20 cellular contexts compared by ENCODE assay signal in genomic region chr1:160841079-160841478, GRCh38. TPM values are rescaled to one million over a fixed set of nuclear protein-coding genes. Genes with fewer than 3 reads are reported as not detected.
DNase-seq lines count a peak whose midpoint lies in the region; ATAC-seq, FAIRE-seq and TF ChIP-seq lines count a peak whose summit lies in the region.
"Had no signal": no experiment of that assay in that cellular context is flagged by ENCODE, and none has a peak within 500 bp of the region (broad histone marks: within the 10 kb centered on the region; RNA-seq: fewer than 3 reads in every experiment).

No MANE protein-coding gene starts in this region.

- CTCF ChIA-PET in HepG2 (lab: Yijun Ruan, JAX; ENCODE audit: low intra/inter-chr PET ratio, low total read pairs): no interaction called here
- CTCF ChIA-PET in K562 (lab: Yijun Ruan, JAX; ENCODE audit: low intra/inter-chr PET ratio): no interaction called here

- H3K9ac ChIP-seq in HepG2 (ENCODE audit: insufficient read depth, low read depth, low read length) (no peak overlapping the region), K562 (ENCODE audit: insufficient read depth in 1 of 2, low read depth in 2 of 2, low read length in 2 of 2) (no peak overlapping the region)
- no peak overlapping the region for H3K9ac ChIP-seq in BLaER1 treated with 17β-estradiol and CSF1 and Interleukin-3, amounts not matched to agents 10 nM and 100 nM

- TF ChIP-seq POLR2A in HepG2 (IDR thresholded peaks at IDR 0.05; ENCODE audit: insufficient read depth in 1 of 2, low read depth in 2 of 2, low read length in 2 of 2) (no peak), right lobe of liver (IDR thresholded peaks at IDR 0.05) (no peak), K562 (conservative IDR thresholded peaks at IDR 0.05) (no peak)

- H3K27ac ChIP-seq in HepG2 (ENCODE audit: extremely low read length, insufficient read depth, low read length): no peak overlapping the region
- no peak overlapping the region for H3K27ac ChIP-seq in right lobe of liver
- no peak overlapping the region for H3K27ac ChIP-seq in BLaER1 treated with 17β-estradiol and CSF1 and Interleukin-3, amounts not matched to agents 10 nM and 100 nM
- H3K27ac ChIP-seq in K562 (ENCODE audit: extremely low read depth, low read depth, low read length): no peak overlapping the region

- TF ChIP-seq CTCF in HepG2 (CRISPR knock-in tag; IDR thresholded peaks at IDR 0.05) (no peak), right lobe of liver (IDR thresholded peaks at IDR 0.05) (no peak), K562 (IDR thresholded peaks at IDR 0.05 in 2 of 3, conservative IDR thresholded peaks at IDR 0.05 in 1 of 3; ENCODE audit: insufficient read depth in 2 of 3, low read depth in 1 of 3, low read length in 3 of 3) (no peak)

- ATAC-seq in HepG2 (no peak), right lobe of liver (no peak), K562 (no peak)
- no peak for ATAC-seq in stimulated activated naive B cell treated with anti-CD40 and anti-IgM and Interleukin-4, amounts not matched to agents 10 μg/mL and 1 μg/mL and 100 μg/mL, for 72 hours (replicated peaks)
- ATAC-seq: CD8-positive, alpha-beta T cell; GM12878 had no signal

- H3K4me1 ChIP-seq in HepG2 (ENCODE audit: insufficient read depth, low read length) (no peaks in the 10 kb centered on the region), right lobe of liver (no peaks in the 10 kb centered on the region), K562 (replicated peaks in 1 of 2; ENCODE audit: control insufficient read depth in 2 of 2, insufficient read depth in 2 of 2, low read length in 2 of 2) (peaks cover 4 to 6% of the 10 kb centered on the region in 2 experiments; a peak in 2 of 5 replicates)
- H3K4me1 ChIP-seq in BLaER1 treated with 17β-estradiol and CSF1 and Interleukin-3, amounts not matched to agents 10 nM and 100 nM: peaks cover 45 to 90% (median 80%) of the 10 kb centered on the region in 10 experiments

- H3K9me1 ChIP-seq in K562 (ENCODE audit: control insufficient read depth, insufficient read depth, low read length): no peaks in the 10 kb centered on the region

- WGBS in HepG2 (ENCODE audit: low lambda C conversion rate): 49% methylated on average over 4 of the region's 4 CpGs
- WGBS in right lobe of liver (ENCODE audit: insufficient coverage, low coverage, low lambda C conversion rate, missing lambda C conversion rate): 83% methylated on average over 1 of the region's 4 CpGs
- 0% methylated on average over 4 of the region's 4 CpGs for WGBS in K562 (ENCODE audit: insufficient coverage, low coverage, missing lambda C conversion rate)

- H3K27ac Mint-ChIP-seq in stimulated activated naive B cell treated with anti-CD40 and anti-IgM and Interleukin-4, amounts not matched to agents 10 μg/mL and 1 μg/mL and 100 μg/mL, for 72 hours: peak overlapping the region; percentile 20
- H3K27ac Mint-ChIP-seq: CD8-positive, alpha-beta T cell had no signal

- in situ Hi-C loops in HepG2 (cut with HindIII; ENCODE audit: extremely low pct_ligation_motif_present, low pct_unique_long_range_greater_than_20kb) (no loop called here), K562 (cut with MboI) (loop anchor here (25.0 kb wide), 1 partner anchor 246 kb away; the partner anchor contains the start of genes KLHDC9 and NECTIN4)

- peaks cover 27 to 39% of the 10 kb centered on the region in 2 donors for H3K4me1 Mint-ChIP-seq in stimulated activated naive B cell treated with anti-CD40 and anti-IgM and Interleukin-4, amounts not matched to agents 10 μg/mL and 1 μg/mL and 100 μg/mL, for 72 hours

- H3K4me2 ChIP-seq in HepG2 (ENCODE audit: low read depth, low read length) (no peak overlapping the region), K562 (ENCODE audit: insufficient read depth, low read length) (no peak overlapping the region)
- peak overlapping the region in 6 of 11 experiments; percentile 40 to 94 (median 66); a peak in 10 of 22 replicates for H3K4me2 ChIP-seq in BLaER1 treated with 17β-estradiol and CSF1 and Interleukin-3, amounts not matched to agents 10 nM and 100 nM

- intact Hi-C loops in HepG2 (cut with micrococcal nuclease; ENCODE audit: unreplicated experiment) (no loop called here), right lobe of liver (cut with DNase I) (no loop called here), K562 (cut with micrococcal nuclease) (no loop called here)

- BruUV-seq in HepG2 (replicated peaks; lab: Mats Ljungman, UMichigan): no TSS peak
- no TSS peak for BruUV-seq in K562 (replicated peaks; lab: Mats Ljungman, UMichigan)

- H3K4me3 ChIP-seq in HepG2 (replicated peaks in 1 of 3; ENCODE audit: insufficient read depth in 1 of 3, low read depth in 2 of 3, low read length in 3 of 3): no peak overlapping the region
- no peak overlapping the region for H3K4me3 ChIP-seq in right lobe of liver
- H3K4me3 ChIP-seq in BLaER1 treated with 17β-estradiol and CSF1 and Interleukin-3, amounts not matched to agents 10 nM and 100 nM: no peak overlapping the region
- H3K4me3 ChIP-seq in K562: no peak overlapping the region
- H3K4me3 ChIP-seq: GM12878, HAP-1 had no signal

- H3K36me3 ChIP-seq in HepG2 (replicated peaks in 1 of 2; ENCODE audit: control insufficient read depth in 1 of 2, insufficient read depth in 2 of 2, low read length in 2 of 2) (no peaks in the 10 kb centered on the region), right lobe of liver (no peaks in the 10 kb centered on the region), K562 (ENCODE audit: control insufficient read depth, insufficient read depth, low read length) (no peaks in the 10 kb centered on the region)
- H3K36me3 ChIP-seq in BLaER1 treated with 17β-estradiol and CSF1 and Interleukin-3, amounts not matched to agents 10 nM and 100 nM: no peaks in the 10 kb centered on the region
- H3K36me3 ChIP-seq: HAP-1 had no signal

- TF ChIP-seq RAD21 in HepG2 (CRISPR knock-in tag; IDR thresholded peaks at IDR 0.05) (no peak), K562 (CRISPR knock-in tag; conservative IDR thresholded peaks at IDR 0.05 in 1 of 2, IDR thresholded peaks at IDR 0.05 in 1 of 2) (no peak)

- DNase-seq in HepG2 (ENCODE audit: low spot score) (no peak), right lobe of liver (no peak), K562 (ENCODE audit: extremely low read depth in 1 of 4, low spot score in 3 of 4) (no peak), NCI-H526 treated with DMSO at 0.1 percent for 48 hours (lab: John Stamatoyannopoulos, UW) (no peak)
- no peak for DNase-seq in stimulated activated naive B cell treated with anti-CD40 and anti-IgM and Interleukin-4, amounts not matched to agents 10 μg/mL and 1 μg/mL and 100 μg/mL, for 72 hours
- no peak for DNase-seq in effector CD8-positive, alpha-beta T cell (lab: John Stamatoyannopoulos, UW)
- DNase-seq: AML-193, Calu3, DMS53, DND-41, EL had no signal

- no peak for TF ChIP-seq EP300 in HepG2 (IDR thresholded peaks at IDR 0.05; ENCODE audit: low read depth in 2 of 2, low read length in 2 of 2)
- TF ChIP-seq EP300 in HepG2 (CRISPR knock-in tag; IDR thresholded peaks at IDR 0.05; ENCODE audit: borderline replicate concordance): no peak
- no peak for TF ChIP-seq EP300 in K562 (IDR thresholded peaks at IDR 0.05; ENCODE audit: low read length)

- no peak overlapping the region for H3K4me3 Mint-ChIP-seq in stimulated activated naive B cell treated with anti-CD40 and anti-IgM and Interleukin-4, amounts not matched to agents 10 μg/mL and 1 μg/mL and 100 μg/mL, for 72 hours
- H3K4me3 Mint-ChIP-seq: CD8-positive, alpha-beta T cell had no signal

- FAIRE-seq in HepG2 (lab: Jason Lieb, UNC) (no peak), K562 (lab: Jason Lieb, UNC) (no peak)
- FAIRE-seq: A204.1, GM12878, GM19239, H1 had no signal

- H2AFZ ChIP-seq in HepG2 (ENCODE audit: low read length) (no peak overlapping the region), K562 (ENCODE audit: low read depth, low read length) (no peak overlapping the region)

- H3K27me3 Mint-ChIP-seq in stimulated activated naive B cell treated with anti-CD40 and anti-IgM and Interleukin-4, amounts not matched to agents 10 μg/mL and 1 μg/mL and 100 μg/mL, for 72 hours: peaks cover 0 to 5% of the 10 kb centered on the region in 2 donors

- H3K27me3 ChIP-seq in HepG2 (ENCODE audit: control insufficient read depth in 1 of 2, insufficient read depth in 2 of 2, low read length in 2 of 2): no peaks in the 10 kb centered on the region; a peak in 2 of 5 replicates
- no peaks in the 10 kb centered on the region for H3K27me3 ChIP-seq in right lobe of liver
- no peaks in the 10 kb centered on the region for H3K27me3 ChIP-seq in BLaER1 treated with 17β-estradiol and CSF1 and Interleukin-3, amounts not matched to agents 10 nM and 100 nM
- H3K27me3 ChIP-seq in K562 (ENCODE audit: control insufficient read depth in 2 of 2, insufficient read depth in 2 of 2, low read length in 2 of 2): peaks cover 2 to 26% of the 10 kb centered on the region in 2 experiments; a peak in 3 of 5 replicates

- no peaks in the 10 kb centered on the region for H3K79me2 ChIP-seq in HepG2 (ENCODE audit: insufficient read depth, low read length)
- H3K79me2 ChIP-seq in K562 (ENCODE audit: control insufficient read depth, insufficient read depth, low read length): no peaks in the 10 kb centered on the region

- no peaks in the 10 kb centered on the region for H3K9me3 Mint-ChIP-seq in stimulated activated naive B cell treated with anti-CD40 and anti-IgM and Interleukin-4, amounts not matched to agents 10 μg/mL and 1 μg/mL and 100 μg/mL, for 72 hours
- H3K9me3 Mint-ChIP-seq: CD8-positive, alpha-beta T cell had no signal

- H3K9me3 ChIP-seq in HepG2 (ENCODE audit: low read length) (no peaks in the 10 kb centered on the region), right lobe of liver (no peaks in the 10 kb centered on the region), K562 (replicated peaks; ENCODE audit: control insufficient read depth, insufficient read depth, low read depth, low read length) (no peaks in the 10 kb centered on the region)
- peaks cover 8 to 24% (median 15%) of the 10 kb centered on the region in 11 experiments; a peak in 21 of 22 replicates for H3K9me3 ChIP-seq in BLaER1 treated with 17β-estradiol and CSF1 and Interleukin-3, amounts not matched to agents 10 nM and 100 nM (replicated peaks in 1 of 11)
- H3K9me3 ChIP-seq: HAP-1 had no signal

- no peaks in the 10 kb centered on the region for H4K20me1 ChIP-seq in HepG2 (ENCODE audit: insufficient read depth, low read length)
- no peaks in the 10 kb centered on the region for H4K20me1 ChIP-seq in BLaER1 treated with 17β-estradiol and CSF1 and Interleukin-3, amounts not matched to agents 10 nM and 100 nM
- no peaks in the 10 kb centered on the region for H4K20me1 ChIP-seq in K562 (replicated peaks; ENCODE audit: control insufficient read depth, insufficient read depth, low read length)

- no peaks in the 10 kb centered on the region for H3K36me3 Mint-ChIP-seq in stimulated activated naive B cell treated with anti-CD40 and anti-IgM and Interleukin-4, amounts not matched to agents 10 μg/mL and 1 μg/mL and 100 μg/mL, for 72 hours
- H3K36me3 Mint-ChIP-seq: CD8-positive, alpha-beta T cell had no signal

- POLR2A ChIA-PET in HepG2 (lab: Yijun Ruan, JAX) (no interaction called here), K562 (lab: Yijun Ruan, JAX) (no interaction called here)

RNA-seq across cellular contexts. Expression of gene CD244, which starts 21.6 kb away (rescaled TPM):
- total RNA-seq in HepG2 (2016; rRNA removed; fragmentation: Illumina TruSeq; extraction: Trizol): 0.09 TPM in 1 of 2 replicates, not detected in the other
- total RNA-seq in HepG2 (2016; cell fraction: cytosol; rRNA removed; fragmentation: Illumina TruSeq; extraction: Trizol; ENCODE audit: low read depth): not detected in 2 replicates
- total RNA-seq in HepG2 (2016; cell fraction: insoluble cytoplasmic fraction; rRNA removed; fragmentation: Illumina TruSeq; extraction: Trizol): 0.11 TPM in 1 of 2 replicates, not detected in the other
- 0.10 TPM in 1 of 2 replicates, not detected in the other for total RNA-seq in HepG2 (2016; cell fraction: membrane; rRNA removed; fragmentation: Illumina TruSeq; extraction: Trizol)
- total RNA-seq in HepG2 (2016; cell fraction: nucleus; rRNA removed; fragmentation: Illumina TruSeq; extraction: Trizol): 0.28 TPM in 1 of 2 replicates, not detected in the other
- not detected in 2 replicates for polyA plus RNA-seq in HepG2 (2011; rRNA removed)
- polyA plus RNA-seq in HepG2 (2011; cell fraction: cytosol; rRNA removed): 0.04 TPM in 1 of 2 replicates, not detected in the other
- polyA plus RNA-seq in HepG2 (2011; cell fraction: nucleus; rRNA removed): not detected in 2 replicates
- not detected in 2 replicates for polyA plus RNA-seq in HepG2 (2012)
- not detected in 2 replicates for polyA plus RNA-seq in HepG2 (2016; cell fraction: cytosol; fragmentation: Illumina TruSeq; extraction: Trizol; ENCODE audit: low read depth)
- not detected in 2 replicates for polyA plus RNA-seq in HepG2 (2016; cell fraction: insoluble cytoplasmic fraction; fragmentation: Illumina TruSeq; extraction: Trizol; ENCODE audit: low read depth)
- 0.07 TPM in 2 replicates for polyA plus RNA-seq in HepG2 (2016; cell fraction: membrane; fragmentation: Illumina TruSeq; extraction: Trizol; ENCODE audit: low read depth)
- 0.19 TPM in 1 of 2 replicates, not detected in the other for polyA plus RNA-seq in HepG2 (2016; cell fraction: nucleus; fragmentation: Illumina TruSeq; extraction: Trizol; ENCODE audit: insufficient read depth, low read depth)
- polyA minus RNA-seq in HepG2 (2011; rRNA and poly(A)+ RNA removed; ENCODE audit: low replicate concordance): not detected in 2 replicates
- polyA minus RNA-seq in HepG2 (2011; cell fraction: cytosol; rRNA and poly(A)+ RNA removed): not detected in 2 replicates
- polyA minus RNA-seq in HepG2 (2011; cell fraction: nucleus; rRNA and poly(A)+ RNA removed): not detected in 2 replicates
- total RNA-seq in right lobe of liver: 1 to 10 TPM in 4 of 6 experiments, under 1 TPM in 2; 0.88 to 2.0 (median 1.2) TPM
- total RNA-seq in K562 (2011; cell fraction: chromatin; rRNA removed; ENCODE audit: low replicate concordance): not detected in 2 replicates
- total RNA-seq in K562 (2011; cell fraction: nucleolus; rRNA removed): not detected in 2 replicates
- not detected in 2 replicates for total RNA-seq in K562 (2011; cell fraction: nucleoplasm; rRNA removed)
- total RNA-seq in K562 (2014; rRNA removed): not detected in 2 replicates
- total RNA-seq in K562 (2014; rRNA removed; fragmentation: Illumina TruSeq; extraction: Trizol): not detected in 2 replicates
- total RNA-seq in K562 (2015; rRNA removed; fragmentation: Illumina TruSeq; extraction: Trizol): not detected in 2 replicates
- total RNA-seq in K562 (2021): not detected in 2 replicates
- not detected in 2 replicates for polyA plus RNA-seq in K562 (2011; rRNA removed)
- polyA plus RNA-seq in K562 (2011; cell fraction: cytosol; rRNA removed): not detected in 2 replicates
- polyA plus RNA-seq in K562 (2011; cell fraction: nucleus; rRNA removed): not detected in 2 replicates
- 0.06 TPM in 1 of 2 replicates, not detected in the other for polyA plus RNA-seq in K562 (2012)
- polyA plus RNA-seq in K562 (2014; fragmentation: Illumina TruSeq; extraction: Trizol): not detected in 2 replicates
- polyA plus RNA-seq in K562 (2014; fragmentation: Nextera tagmentation; extraction: Ambion mirVana): not detected
- not detected in 2 replicates for polyA plus RNA-seq in K562 (2014; rRNA removed)
- polyA minus RNA-seq in K562 (2011; rRNA and poly(A)+ RNA removed): not detected in 2 replicates
- not detected in 2 replicates for polyA minus RNA-seq in K562 (2011; cell fraction: cytosol; rRNA and poly(A)+ RNA removed)
- polyA minus RNA-seq in K562 (2011; cell fraction: nucleus; rRNA and poly(A)+ RNA removed): not detected in 2 replicates
- total RNA-seq: Calu3, G401, H1 had no signal
- polyA plus RNA-seq: BJ, H1 had no signal

RNA-seq across cellular contexts. Expression of gene ITLN1, which starts 43.9 kb away (rescaled TPM):
- total RNA-seq in HepG2 (2016; rRNA removed; fragmentation: Illumina TruSeq; extraction: Trizol): not detected in 2 replicates
- total RNA-seq in HepG2 (2016; cell fraction: cytosol; rRNA removed; fragmentation: Illumina TruSeq; extraction: Trizol; ENCODE audit: low read depth): not detected in 2 replicates
- not detected in 2 replicates for total RNA-seq in HepG2 (2016; cell fraction: insoluble cytoplasmic fraction; rRNA removed; fragmentation: Illumina TruSeq; extraction: Trizol)
- total RNA-seq in HepG2 (2016; cell fraction: membrane; rRNA removed; fragmentation: Illumina TruSeq; extraction: Trizol): not detected in 2 replicates
- total RNA-seq in HepG2 (2016; cell fraction: nucleus; rRNA removed; fragmentation: Illumina TruSeq; extraction: Trizol): not detected in 2 replicates
- not detected in 2 replicates for polyA plus RNA-seq in HepG2 (2011; rRNA removed)
- polyA plus RNA-seq in HepG2 (2011; cell fraction: cytosol; rRNA removed): not detected in 2 replicates
- not detected in 2 replicates for polyA plus RNA-seq in HepG2 (2011; cell fraction: nucleus; rRNA removed)
- polyA plus RNA-seq in HepG2 (2012): not detected in 2 replicates
- not detected in 2 replicates for polyA plus RNA-seq in HepG2 (2016; cell fraction: cytosol; fragmentation: Illumina TruSeq; extraction: Trizol; ENCODE audit: low read depth)
- not detected in 2 replicates for polyA plus RNA-seq in HepG2 (2016; cell fraction: insoluble cytoplasmic fraction; fragmentation: Illumina TruSeq; extraction: Trizol; ENCODE audit: low read depth)
- polyA plus RNA-seq in HepG2 (2016; cell fraction: membrane; fragmentation: Illumina TruSeq; extraction: Trizol; ENCODE audit: low read depth): not detected in 2 replicates
- polyA plus RNA-seq in HepG2 (2016; cell fraction: nucleus; fragmentation: Illumina TruSeq; extraction: Trizol; ENCODE audit: insufficient read depth, low read depth): not detected in 2 replicates
- polyA minus RNA-seq in HepG2 (2011; rRNA and poly(A)+ RNA removed; ENCODE audit: low replicate concordance): not detected in 2 replicates
- not detected in 2 replicates for polyA minus RNA-seq in HepG2 (2011; cell fraction: cytosol; rRNA and poly(A)+ RNA removed)
- not detected in 2 replicates for polyA minus RNA-seq in HepG2 (2011; cell fraction: nucleus; rRNA and poly(A)+ RNA removed)
- 1 to 10 TPM in 4 of 6 experiments, under 1 TPM in 1, not detected in 1; 0.90 to 5.1 (median 2.4) TPM for total RNA-seq in right lobe of liver
- not detected in 2 replicates for total RNA-seq in K562 (2011; cell fraction: chromatin; rRNA removed; ENCODE audit: low replicate concordance)
- not detected in 2 replicates for total RNA-seq in K562 (2011; cell fraction: nucleolus; rRNA removed)
- total RNA-seq in K562 (2011; cell fraction: nucleoplasm; rRNA removed): not detected in 2 replicates
- total RNA-seq in K562 (2014; rRNA removed): not detected in 2 replicates
- not detected in 2 replicates for total RNA-seq in K562 (2014; rRNA removed; fragmentation: Illumina TruSeq; extraction: Trizol)
- not detected in 2 replicates for total RNA-seq in K562 (2015; rRNA removed; fragmentation: Illumina TruSeq; extraction: Trizol)
- total RNA-seq in K562 (2021): not detected in 2 replicates
- not detected in 2 replicates for polyA plus RNA-seq in K562 (2011; rRNA removed)
- polyA plus RNA-seq in K562 (2011; cell fraction: cytosol; rRNA removed): not detected in 2 replicates
- not detected in 2 replicates for polyA plus RNA-seq in K562 (2011; cell fraction: nucleus; rRNA removed)
- not detected in 2 replicates for polyA plus RNA-seq in K562 (2012)
- not detected in 2 replicates for polyA plus RNA-seq in K562 (2014; fragmentation: Illumina TruSeq; extraction: Trizol)
- polyA plus RNA-seq in K562 (2014; fragmentation: Nextera tagmentation; extraction: Ambion mirVana): not detected
- polyA plus RNA-seq in K562 (2014; rRNA removed): not detected in 2 replicates
- polyA minus RNA-seq in K562 (2011; rRNA and poly(A)+ RNA removed): not detected in 2 replicates
- polyA minus RNA-seq in K562 (2011; cell fraction: cytosol; rRNA and poly(A)+ RNA removed): not detected in 2 replicates
- polyA minus RNA-seq in K562 (2011; cell fraction: nucleus; rRNA and poly(A)+ RNA removed): not detected in 2 replicates
- total RNA-seq: Calu3; CD8-positive, alpha-beta T cell; G401; GM12878; H1 had no signal
- polyA plus RNA-seq: BJ, GM12878, H1 had no signal

RNA-seq across cellular contexts. Expression of gene LY9, which starts 45.1 kb away (rescaled TPM):
- total RNA-seq in HepG2 (2016; rRNA removed; fragmentation: Illumina TruSeq; extraction: Trizol) (not detected in 2 replicates), right lobe of liver (1 to 10 TPM in 1 of 6 experiments, under 1 TPM in 4, not detected in 1; 0.11 to 1.3 (median 0.37) TPM), K562 (2014; rRNA removed) (not detected in 2 replicates), K562 (2014; rRNA removed; fragmentation: Illumina TruSeq; extraction: Trizol) (not detected in 2 replicates), K562 (2015; rRNA removed; fragmentation: Illumina TruSeq; extraction: Trizol) (not detected in 2 replicates), K562 (2021) (not detected in 2 replicates)
- not detected in 2 replicates for total RNA-seq in HepG2 (2016; cell fraction: cytosol; rRNA removed; fragmentation: Illumina TruSeq; extraction: Trizol; ENCODE audit: low read depth)
- total RNA-seq in HepG2 (2016; cell fraction: insoluble cytoplasmic fraction; rRNA removed; fragmentation: Illumina TruSeq; extraction: Trizol): not detected in 2 replicates
- total RNA-seq in HepG2 (2016; cell fraction: membrane; rRNA removed; fragmentation: Illumina TruSeq; extraction: Trizol): not detected in 2 replicates
- total RNA-seq in HepG2 (2016; cell fraction: nucleus; rRNA removed; fragmentation: Illumina TruSeq; extraction: Trizol): not detected in 2 replicates
- polyA plus RNA-seq in HepG2 (2011; rRNA removed) (not detected in 2 replicates), K562 (2011; rRNA removed) (not detected in 2 replicates), K562 (2014; fragmentation: Illumina TruSeq; extraction: Trizol) (not detected in 2 replicates), K562 (2014; fragmentation: Nextera tagmentation; extraction: Ambion mirVana) (not detected), K562 (2014; rRNA removed) (not detected in 2 replicates)
- not detected in 2 replicates for polyA plus RNA-seq in HepG2 (2011; cell fraction: cytosol; rRNA removed)
- polyA plus RNA-seq in HepG2 (2011; cell fraction: nucleus; rRNA removed): not detected in 2 replicates
- polyA plus RNA-seq in HepG2 (2012): not detected in 2 replicates
- not detected in 2 replicates for polyA plus RNA-seq in HepG2 (2016; cell fraction: cytosol; fragmentation: Illumina TruSeq; extraction: Trizol; ENCODE audit: low read depth)
- not detected in 2 replicates for polyA plus RNA-seq in HepG2 (2016; cell fraction: insoluble cytoplasmic fraction; fragmentation: Illumina TruSeq; extraction: Trizol; ENCODE audit: low read depth)
- not detected in 2 replicates for polyA plus RNA-seq in HepG2 (2016; cell fraction: membrane; fragmentation: Illumina TruSeq; extraction: Trizol; ENCODE audit: low read depth)
- polyA plus RNA-seq in HepG2 (2016; cell fraction: nucleus; fragmentation: Illumina TruSeq; extraction: Trizol; ENCODE audit: insufficient read depth, low read depth): not detected in 2 replicates
- polyA minus RNA-seq in HepG2 (2011; rRNA and poly(A)+ RNA removed; ENCODE audit: low replicate concordance): 0.07 TPM in 1 of 2 replicates, not detected in the other
- not detected in 2 replicates for polyA minus RNA-seq in HepG2 (2011; cell fraction: cytosol; rRNA and poly(A)+ RNA removed)
- polyA minus RNA-seq in HepG2 (2011; cell fraction: nucleus; rRNA and poly(A)+ RNA removed): not detected in 2 replicates
- not detected in 2 replicates for total RNA-seq in K562 (2011; cell fraction: chromatin; rRNA removed; ENCODE audit: low replicate concordance)
- total RNA-seq in K562 (2011; cell fraction: nucleolus; rRNA removed): not detected in 2 replicates
- total RNA-seq in K562 (2011; cell fraction: nucleoplasm; rRNA removed): not detected in 2 replicates
- polyA plus RNA-seq in K562 (2011; cell fraction: cytosol; rRNA removed): not detected in 2 replicates
- not detected in 2 replicates for polyA plus RNA-seq in K562 (2011; cell fraction: nucleus; rRNA removed)
- polyA plus RNA-seq in K562 (2012): not detected in 2 replicates
- not detected in 2 replicates for polyA minus RNA-seq in K562 (2011; rRNA and poly(A)+ RNA removed)
- not detected in 2 replicates for polyA minus RNA-seq in K562 (2011; cell fraction: cytosol; rRNA and poly(A)+ RNA removed)
- not detected in 2 replicates for polyA minus RNA-seq in K562 (2011; cell fraction: nucleus; rRNA and poly(A)+ RNA removed)
- total RNA-seq: Calu3, G401, H1 had no signal
- polyA plus RNA-seq: BJ, H1 had no signal

Comparison
In these comparisons a context has a peak if more than half of its experiments do, and no peak if none do; other contexts are left out.
1. H3K4me2 ChIP-seq: peak in BLaER1 treated with 17β-estradiol and CSF1 and Interleukin-3, amounts not matched to agents 10 nM and 100 nM (6 of 11); none in HepG2 (single experiment) and K562 (single experiment).
2. Of the 241 proteins assayed by ChIP-seq in both HepG2 and K562: peak only in HepG2: none; only in K562: MAFG; in both: MAFF and MAFK; in neither: 238.